ENCODE assay signal across 18 cellular contexts in genomic region chr1:145986551-145986950, GRCh38. TPM values are rescaled to one million over a fixed set of nuclear protein-coding genes. Genes with fewer than 3 reads are reported as not detected.
A peak's percentile ranks its signal among the peaks of the same experiment; 100 is the strongest.
DNase-seq lines count a peak whose midpoint lies in the region; ATAC-seq, FAIRE-seq and TF ChIP-seq lines count a peak whose summit lies in the region.
"Had no signal": no experiment of that assay in that cellular context is flagged by ENCODE, and none has a peak within 500 bp of the region (broad histone marks: within the 10 kb centered on the region; RNA-seq: fewer than 3 reads in every experiment).

No MANE protein-coding gene starts in this region.

- ATAC-seq in CD4-positive, CD25-positive, alpha-beta regulatory T cell (ENCODE audit: low read depth in 2 of 2) = no peak
- ATAC-seq in foreskin keratinocyte = no peak

- H3K27me3 Mint-ChIP-seq in CD4-positive, CD25-positive, alpha-beta regulatory T cell = no peaks in the 10 kb centered on the region
- no peaks in the 10 kb centered on the region for H3K27me3 Mint-ChIP-seq in chondrocyte (ENCODE audit: low read depth)
- H3K27me3 Mint-ChIP-seq: activated CD4-positive, alpha-beta memory T cell treated with anti-CD3 and anti-CD28 coated beads for 36 hours; brain had no signal

- TF ChIP-seq CTCF in kidney (IDR thresholded peaks at IDR 0.05; ENCODE audit: borderline replicate concordance, extremely low read depth, insufficient read depth) (no peak), foreskin keratinocyte (conservative IDR thresholded peaks at IDR 0.05) (no peak), chondrocyte (IDR thresholded peaks at IDR 0.05) (no peak)

- H3K27ac Mint-ChIP-seq in CD4-positive, CD25-positive, alpha-beta regulatory T cell = peak overlapping the region in 2 of 3 donors; percentile 88 to 91
- H3K27ac Mint-ChIP-seq in chondrocyte (ENCODE audit: unreplicated experiment) = no peak overlapping the region

- H3K4me3 ChIP-seq in CD4-positive, CD25-positive, alpha-beta regulatory T cell (ENCODE audit: low read depth, low read length) = no peak overlapping the region
- H3K4me3 ChIP-seq in SJSA1 (no peak overlapping the region), kidney (ENCODE audit: low read length in 2 of 2) (no peak overlapping the region), skin epidermis (no peak overlapping the region)

- H3K36me3 Mint-ChIP-seq in CD4-positive, CD25-positive, alpha-beta regulatory T cell = peaks cover under 1% of the 10 kb centered on the region
- H3K36me3 Mint-ChIP-seq in chondrocyte (ENCODE audit: low read depth) = no peaks in the 10 kb centered on the region
- H3K36me3 Mint-ChIP-seq: activated CD4-positive, alpha-beta memory T cell treated with anti-CD3 and anti-CD28 coated beads for 36 hours had no signal

- peaks cover 60% of the 10 kb centered on the region for H3K4me1 ChIP-seq in CD4-positive, CD25-positive, alpha-beta regulatory T cell (ENCODE audit: control insufficient read depth, insufficient read depth, low read length, poor library complexity, severe bottlenecking)
- peaks cover 30% of the 10 kb centered on the region for H3K4me1 ChIP-seq in SJSA1 (replicated peaks)
- peaks cover 30 to 36% of the 10 kb centered on the region in 2 donors for H3K4me1 ChIP-seq in kidney (ENCODE audit: control insufficient read depth in 1 of 2, insufficient read depth in 1 of 2, low read depth in 1 of 2, low read length in 2 of 2)
- H3K4me1 ChIP-seq in foreskin keratinocyte = peaks cover 12% of the 10 kb centered on the region

- H3K4me3 Mint-ChIP-seq in CD4-positive, CD25-positive, alpha-beta regulatory T cell = peak overlapping the region in 1 of 4 donors; percentile 87
- H3K4me3 Mint-ChIP-seq in chondrocyte (ENCODE audit: unreplicated experiment) = no peak overlapping the region
- H3K4me3 Mint-ChIP-seq: activated CD4-positive, alpha-beta memory T cell treated with anti-CD3 and anti-CD28 coated beads for 36 hours had no signal

- peak overlapping the region; percentile 9 for H3K27ac ChIP-seq in CD4-positive, CD25-positive, alpha-beta regulatory T cell (ENCODE audit: insufficient read depth, low read length, poor library complexity, severe bottlenecking)
- peak overlapping the region; percentile 74 for H3K27ac ChIP-seq in SJSA1
- peak overlapping the region; percentile 82 to 84 for H3K27ac ChIP-seq in kidney (ENCODE audit: low read depth in 2 of 2, low read length in 2 of 2)
- H3K27ac ChIP-seq in skin epidermis = peak overlapping the region in 15 of 21 experiments; percentile 10 to 95 (median 71)
- no peak overlapping the region for H3K27ac ChIP-seq in foreskin keratinocyte

- H3K36me3 ChIP-seq in CD4-positive, CD25-positive, alpha-beta regulatory T cell (ENCODE audit: control insufficient read depth, insufficient read depth, low read length) = no peaks in the 10 kb centered on the region
- H3K36me3 ChIP-seq in SJSA1 (no peaks in the 10 kb centered on the region), kidney (ENCODE audit: control insufficient read depth in 1 of 2, insufficient read depth in 2 of 2, low read length in 2 of 2) (no peaks in the 10 kb centered on the region)
- H3K36me3 ChIP-seq: BE2C had no signal

- peak overlapping the region; percentile 4 to 27 for H3K9ac ChIP-seq in kidney (ENCODE audit: low read length in 2 of 2)

- peaks cover 24 to 69% (median 60%) of the 10 kb centered on the region in 4 donors for H3K4me1 Mint-ChIP-seq in CD4-positive, CD25-positive, alpha-beta regulatory T cell
- peaks cover 19% of the 10 kb centered on the region for H3K4me1 Mint-ChIP-seq in chondrocyte (ENCODE audit: low read depth)

- H3K27me3 ChIP-seq in CD4-positive, CD25-positive, alpha-beta regulatory T cell (ENCODE audit: control insufficient read depth, insufficient read depth, low read length) = no peaks in the 10 kb centered on the region
- no peaks in the 10 kb centered on the region for H3K27me3 ChIP-seq in SJSA1 (replicated peaks)
- no peaks in the 10 kb centered on the region for H3K27me3 ChIP-seq in foreskin keratinocyte
- H3K27me3 ChIP-seq: BE2C had no signal

- H3K9me3 ChIP-seq in CD4-positive, CD25-positive, alpha-beta regulatory T cell (ENCODE audit: control insufficient read depth in 2 of 2, low read length in 2 of 2) = no peaks in the 10 kb centered on the region
- H3K9me3 ChIP-seq in SJSA1 (replicated peaks) (no peaks in the 10 kb centered on the region), kidney (ENCODE audit: control insufficient read depth in 1 of 2, low read length in 2 of 2) (no peaks in the 10 kb centered on the region)
- H3K9me3 ChIP-seq: BE2C had no signal

- FAIRE-seq in kidney (lab: Jason Lieb, UNC) = no peak
- FAIRE-seq: endothelial cell of umbilical vein, GM12892 had no signal

- peaks cover 0 to 1% (median 0%) of the 10 kb centered on the region in 7 donors for H3K9me3 Mint-ChIP-seq in CD4-positive, CD25-positive, alpha-beta regulatory T cell
- no peaks in the 10 kb centered on the region for H3K9me3 Mint-ChIP-seq in chondrocyte (ENCODE audit: low read depth)
- H3K9me3 Mint-ChIP-seq: activated CD4-positive, alpha-beta memory T cell treated with anti-CD3 and anti-CD28 coated beads for 36 hours; brain had no signal

- no peak for DNase-seq in CD4-positive, CD25-positive, alpha-beta regulatory T cell
- DNase-seq in SJSA1 (ENCODE audit: low read depth in 1 of 2, low spot score in 2 of 2) (no peak), kidney (no peak), foreskin keratinocyte (no peak), RPMI8226 (no peak), middle frontal gyrus (ENCODE audit: extremely low spot score, low spot score) (no peak), chondrocyte (ENCODE audit: low spot score) (no peak)
- DNase-seq: activated CD4-positive, alpha-beta memory T cell treated with anti-CD3 and anti-CD28 coated beads for 36 hours; BE2C; KBM-7; NCI-H1436; NCI-H510A had no signal

- intact Hi-C loops in kidney (cut with DNase I) = no loop called here

RNA-seq across cellular contexts. Expression of gene TXNIP, which starts 9.8 kb away (rescaled TPM):
- total RNA-seq in CD4-positive, CD25-positive, alpha-beta regulatory T cell = 1,496 TPM
- 1,000 to 10,000 TPM; 2,637 to 4,955 (median 3,590) TPM for polyA plus RNA-seq in CD4-positive, CD25-positive, alpha-beta regulatory T cell
- 57.4 and 82.5 TPM in 2 replicates for total RNA-seq in SJSA1 (2014; rRNA removed; shearing (Covaris generic))
- total RNA-seq in kidney (1,197 TPM), foreskin keratinocyte (16.2 and 17.2 TPM in 2 replicates), chondrocyte (3.8 to 55.5 TPM (median 4.0 TPM) in 3 replicates)
- polyA plus RNA-seq in kidney (ENCODE audit: insufficient read depth, low read depth, low replicate concordance) (356 TPM), foreskin keratinocyte (7.4 and 9.6 TPM in 2 replicates)

RNA-seq across cellular contexts. Expression of gene POLR3GL, which starts 22.1 kb away (rescaled TPM):
- 30.8 TPM for total RNA-seq in CD4-positive, CD25-positive, alpha-beta regulatory T cell
- 100 to 1,000 TPM; 103 to 129 (median 109) TPM for polyA plus RNA-seq in CD4-positive, CD25-positive, alpha-beta regulatory T cell
- 13.9 and 22.8 TPM in 2 replicates for total RNA-seq in SJSA1 (2014; rRNA removed; shearing (Covaris generic))
- total RNA-seq in kidney = 19.0 TPM
- polyA plus RNA-seq in kidney (ENCODE audit: insufficient read depth, low read depth, low replicate concordance) = 45.6 TPM
- total RNA-seq in foreskin keratinocyte = 16.4 and 17.5 TPM in 2 replicates
- 22.6 and 22.9 TPM in 2 replicates for polyA plus RNA-seq in foreskin keratinocyte
- 13.3 to 20.7 TPM (median 13.9 TPM) in 3 replicates for total RNA-seq in chondrocyte

RNA-seq across cellular contexts. Expression of gene ANKRD34A, which starts 22.2 kb away (rescaled TPM):
- total RNA-seq in CD4-positive, CD25-positive, alpha-beta regulatory T cell = 1.6 TPM
- under 1 TPM; 0.07 to 0.45 (median 0.31) TPM for polyA plus RNA-seq in CD4-positive, CD25-positive, alpha-beta regulatory T cell
- 0.13 TPM in 1 of 2 replicates, not detected in the other for total RNA-seq in SJSA1 (2014; rRNA removed; shearing (Covaris generic))
- total RNA-seq in kidney (0.76 TPM), foreskin keratinocyte (1.0 and 1.1 TPM in 2 replicates), chondrocyte (1.2 to 3.1 TPM (median 2.0 TPM) in 3 replicates)
- polyA plus RNA-seq in kidney (ENCODE audit: insufficient read depth, low read depth, low replicate concordance) (0.37 TPM), foreskin keratinocyte (1.2 TPM in 2 replicates)

RNA-seq across cellular contexts. Expression of gene LIX1L, which starts 28.7 kb away (rescaled TPM):
- total RNA-seq in CD4-positive, CD25-positive, alpha-beta regulatory T cell = 36.2 TPM
- 10 to 100 TPM; 21.7 to 26.9 (median 25.9) TPM for polyA plus RNA-seq in CD4-positive, CD25-positive, alpha-beta regulatory T cell
- 24.3 and 34.1 TPM in 2 replicates for total RNA-seq in SJSA1 (2014; rRNA removed; shearing (Covaris generic))
- total RNA-seq in kidney (27.8 TPM), foreskin keratinocyte (18.8 and 21.7 TPM in 2 replicates), chondrocyte (50.3 to 57.1 TPM (median 53.0 TPM) in 3 replicates)
- polyA plus RNA-seq in kidney (ENCODE audit: insufficient read depth, low read depth, low replicate concordance) (10.0 TPM), foreskin keratinocyte (11.7 TPM in 2 replicates)

RNA-seq across cellular contexts. Expression of gene HJV, which starts 35.0 kb away (rescaled TPM):
- not detected for total RNA-seq in CD4-positive, CD25-positive, alpha-beta regulatory T cell
- not detected for polyA plus RNA-seq in CD4-positive, CD25-positive, alpha-beta regulatory T cell
- total RNA-seq in SJSA1 (2014; rRNA removed; shearing (Covaris generic)) = not detected in 2 replicates
- total RNA-seq in kidney (not detected), foreskin keratinocyte (not detected in 2 replicates), chondrocyte (not detected in 3 replicates)
- polyA plus RNA-seq in kidney (ENCODE audit: insufficient read depth, low read depth, low replicate concordance) (1.3 TPM), foreskin keratinocyte (not detected in 2 replicates)
- total RNA-seq: activated CD4-positive, alpha-beta memory T cell treated with anti-CD3 and anti-CD28 coated beads for 36 hours; endothelial cell of umbilical vein; lower leg skin; osteoblast had no signal
- polyA plus RNA-seq: endothelial cell of umbilical vein had no signal

Comparison
In these comparisons a context has a peak if more than half of its experiments do, and no peak if none do; other contexts are left out.
1. RNA of gene TXNIP, which starts 9.8 kb away (total RNA-seq): 1,496 TPM in CD4-positive, CD25-positive, alpha-beta regulatory T cell (single experiment) and 1,197 TPM in kidney (single experiment); 57.4 to 82.5 TPM in SJSA1, 16.2 to 17.2 TPM in foreskin keratinocyte and 3.8 to 55.5 TPM in chondrocyte; every median in the first group is over 10 times any median in the second.